Comparison of ENCODE assay signal across 25 cellular contexts in genomic region chr1:232333419-232333767, GRCh38.
A peak's percentile ranks its signal among the peaks of the same experiment; 100 is the strongest.
DNase-seq lines count a peak whose midpoint lies in the region; ATAC-seq and TF ChIP-seq lines count a peak whose summit lies in the region.
"Had no signal": no experiment of that assay in that cellular context is flagged by ENCODE, and none has a peak within 500 bp of the region (broad histone marks: within the 10 kb centered on the region; RNA-seq: fewer than 3 reads in every experiment).

No MANE protein-coding gene starts in this region.

- no peak overlapping the region for H2AFZ ChIP-seq in neural progenitor cell (replicated peaks)
- H2AFZ ChIP-seq: PC-9 had no signal

- H3K4me3 ChIP-seq in neural progenitor cell (no peak overlapping the region), BE2C (ENCODE audit: low read depth, low read length) (no peak overlapping the region)
- H3K4me3 ChIP-seq: HAP-1, K562, PC-9 had no signal

- H3K4me2 ChIP-seq in neural progenitor cell = no peak overlapping the region
- H3K4me2 ChIP-seq: PC-9 had no signal

- DNase-seq in NCI-H1417 (lab: John Stamatoyannopoulos, UW) (peak in 2 of 3 experiments; percentile 19 to 43), NCI-H1417 treated with DMSO at 0.1 percent for 48 hours (lab: John Stamatoyannopoulos, UW) (no peak), DMS79 treated with DMSO at 0.1 percent for 48 hours (lab: John Stamatoyannopoulos, UW) (peak; percentile 82), T-helper 17 cell (no peak), neural progenitor cell (ENCODE audit: low spot score) (no peak), BE2C (no peak), sciatic nerve (ENCODE audit: low spot score) (no peak)
- DNase-seq: 8988T, ACHN, Calu3, GOT3, HFFc6, Kasumi-1, MV-4-11, NCI-H1105, NCI-H1694 treated with DMSO at 0.1 percent for 48 hours, NCI-H2081, NCI-H2171 treated with DMSO at 0.1 percent for 48 hours, NCI-H446, NCI-H526 treated with DMSO at 0.1 percent for 48 hours, PC-9, SHP77 treated with DMSO at 0.1 percent for 48 hours had no signal

- no peaks in the 10 kb centered on the region for H3F3A ChIP-seq in neural progenitor cell (ENCODE audit: low read depth)

- H3K27me3 ChIP-seq in neural progenitor cell (no peaks in the 10 kb centered on the region), BE2C (no peaks in the 10 kb centered on the region)

- no peak for ATAC-seq in T-helper 17 cell
- ATAC-seq in GM21528 (IDR thresholded peaks at IDR 0.05; ENCODE audit: low FRiP score, unreplicated experiment) = no peak
- no peak for ATAC-seq in sciatic nerve
- ATAC-seq: K562 had no signal

- no peaks in the 10 kb centered on the region for H4K20me1 ChIP-seq in neural progenitor cell (ENCODE audit: low read depth)

- no peaks in the 10 kb centered on the region for H3K36me3 Mint-ChIP-seq in T-helper 17 cell (ENCODE audit: low read depth)
- H3K36me3 Mint-ChIP-seq in neural progenitor cell = peaks cover 2% of the 10 kb centered on the region

- peaks cover 19% of the 10 kb centered on the region for H3K4me1 Mint-ChIP-seq in T-helper 17 cell
- H3K4me1 Mint-ChIP-seq in neural progenitor cell = peaks cover 7% of the 10 kb centered on the region

- H3K27ac Mint-ChIP-seq in T-helper 17 cell (peak overlapping the region; percentile 85), neural progenitor cell (peak overlapping the region; percentile 34)
- H3K27ac Mint-ChIP-seq: HFFc6 had no signal

- H3K9me3 ChIP-seq in T-helper 17 cell (ENCODE audit: control insufficient read depth, low read length, poor library complexity, severe bottlenecking) = no peaks in the 10 kb centered on the region
- no peaks in the 10 kb centered on the region for H3K9me3 ChIP-seq in neural progenitor cell (ENCODE audit: low read depth)
- H3K9me3 ChIP-seq in BE2C = peaks cover 3% of the 10 kb centered on the region; the same call in 1 of the 2 replicates
- H3K9me3 ChIP-seq: HAP-1 had no signal

- H3K4me1 ChIP-seq in neural progenitor cell (no peaks in the 10 kb centered on the region), BE2C (no peaks in the 10 kb centered on the region)

- no peak overlapping the region for H3K4me3 Mint-ChIP-seq in T-helper 17 cell
- H3K4me3 Mint-ChIP-seq in neural progenitor cell = no peak overlapping the region
- H3K4me3 Mint-ChIP-seq: HFFc6 had no signal

- H3K9me3 Mint-ChIP-seq in neural progenitor cell = peaks cover 21% of the 10 kb centered on the region

- H3K9ac ChIP-seq in neural progenitor cell = no peak overlapping the region

- intact Hi-C loops in sciatic nerve (cut with DNase I) = no loop called here

- TF ChIP-seq CTCF in neural progenitor cell (IDR thresholded peaks at IDR 0.05) (no peak), BE2C (IDR thresholded peaks at IDR 0.05; ENCODE audit: low read depth, low read length) (no peak)

- no peaks in the 10 kb centered on the region for H3K79me2 ChIP-seq in neural progenitor cell (ENCODE audit: low read depth)

- H3K27me3 Mint-ChIP-seq in T-helper 17 cell (peaks cover 26% of the 10 kb centered on the region), neural progenitor cell (ENCODE audit: insufficient read depth, low read depth) (peaks cover 8% of the 10 kb centered on the region)

- no peak overlapping the region for H3K27ac ChIP-seq in neural progenitor cell
- H3K27ac ChIP-seq: PC-9 had no signal

- H3K36me3 ChIP-seq in neural progenitor cell = no peaks in the 10 kb centered on the region
- no peaks in the 10 kb centered on the region for H3K36me3 ChIP-seq in BE2C
- H3K36me3 ChIP-seq: HAP-1 had no signal

Comparison
In these comparisons a context has a peak if more than half of its experiments do, and no peak if none do; other contexts are left out.
1. DNase-seq: peak in NCI-H1417 (2 of 3) and DMS79 treated with DMSO at 0.1 percent for 48 hours (single experiment); none in NCI-H1417 treated with DMSO at 0.1 percent for 48 hours (single experiment), T-helper 17 cell (0 of 3), neural progenitor cell (single experiment), BE2C (single experiment) and sciatic nerve (single experiment).